Comparison of ENCODE assay signal across 1 cellular context in the genomic region with DNA sequence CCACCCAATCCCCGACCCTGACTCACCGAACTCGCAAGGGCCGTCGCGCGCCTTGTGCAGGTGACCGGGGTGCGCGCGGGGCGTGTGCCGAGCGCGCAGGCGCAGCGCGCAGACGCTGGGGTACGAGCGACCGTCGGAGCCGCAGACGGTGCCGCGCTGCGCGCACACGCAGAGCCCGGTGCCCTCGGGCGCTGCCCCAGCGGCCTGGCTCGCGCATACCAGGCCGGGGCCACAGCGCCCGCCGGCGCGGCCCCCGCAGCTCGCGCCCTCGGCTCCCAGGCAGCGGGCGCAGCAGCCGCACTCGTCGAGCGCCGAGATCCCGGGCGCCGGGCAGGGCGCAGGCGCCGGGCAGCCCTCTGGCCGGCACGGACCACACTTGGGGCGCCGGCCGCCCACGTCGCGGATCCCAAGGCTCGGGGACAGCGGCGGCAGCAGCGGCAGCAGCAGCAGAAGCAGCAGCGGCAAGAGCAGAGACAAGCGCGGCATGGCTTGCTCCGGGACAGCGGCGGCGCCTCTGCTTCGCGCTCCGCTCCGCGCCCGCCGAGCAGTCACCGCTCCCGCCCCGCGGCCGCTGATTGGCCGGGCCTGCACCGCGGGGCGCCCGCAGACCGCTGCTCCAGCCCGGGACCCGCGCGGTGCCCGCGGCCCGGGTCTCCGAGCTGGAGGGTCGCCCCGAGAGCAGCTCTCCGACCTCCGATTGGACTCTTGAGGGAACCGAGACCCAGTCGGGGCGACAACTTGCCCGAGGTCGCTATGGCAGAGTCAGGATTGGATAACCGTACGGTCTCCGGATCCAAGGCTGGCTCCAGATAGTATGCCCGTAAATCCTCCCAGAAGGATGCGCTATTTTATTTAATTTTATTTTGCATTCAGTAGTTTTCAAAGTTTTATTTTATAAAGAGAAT.
TF ChIP-seq lines count a peak whose summit lies in the region.

IGFBPL1 (minus strand) TSS at position 516 of the 905 bp plus-strand sequence; CDS start at position 486, 30 bp downstream.

TF ChIP-seq in WTC11, 78 proteins besides CTCF, POLR2A, EP300 and RAD21 (continued from another document):
- TF ChIP-seq PRDM15 (CRISPR knock-in tag; IDR thresholded peaks at IDR 0.05) (peak; percentile 52), SMAD3 (CRISPR knock-in tag; IDR thresholded peaks at IDR 0.05; ENCODE audit: borderline replicate concordance) (peak; percentile 79; the same call in 1 of the 2 replicates), CREB1 (CRISPR knock-in tag; IDR thresholded peaks at IDR 0.05) (0 out of 2 replicates have a peak, but pooled peaks have one; percentile 31), ESRRA (CRISPR knock-in tag; IDR thresholded peaks at IDR 0.05; ENCODE audit: borderline replicate concordance) (0 out of 2 replicates have a peak, but pooled peaks have one; percentile 60), ZBTB21 (CRISPR knock-in tag; IDR thresholded peaks at IDR 0.05; ENCODE audit: borderline replicate concordance) (0 out of 2 replicates have a peak, but pooled peaks have one; percentile 8), ETV6 (CRISPR knock-in tag; IDR thresholded peaks at IDR 0.05) (peak; percentile 90), FOXP4 (CRISPR knock-in tag; IDR thresholded peaks at IDR 0.05) (peak; percentile 97), FOXK1 (CRISPR knock-in tag; IDR thresholded peaks at IDR 0.05) (peak; percentile 78; the same call in 1 of the 2 replicates), E2F5 (CRISPR knock-in tag; IDR thresholded peaks at IDR 0.05) (peak; percentile 80), GTF2I (CRISPR knock-in tag; conservative IDR thresholded peaks at IDR 0.05) (no peak), TP53 (CRISPR knock-in tag; IDR thresholded peaks at IDR 0.05) (peak; percentile 65; the same call in 1 of the 2 replicates), ELF4 (CRISPR knock-in tag; IDR thresholded peaks at IDR 0.05; ENCODE audit: low read depth) (0 out of 2 replicates have a peak, but pooled peaks have one; percentile 47), ZNF317 (CRISPR knock-in tag; IDR thresholded peaks at IDR 0.05; ENCODE audit: borderline replicate concordance, low read depth) (0 out of 2 replicates have a peak, but pooled peaks have one; percentile 44), NFYB (CRISPR knock-in tag; conservative IDR thresholded peaks at IDR 0.05; ENCODE audit: low read depth) (peak; percentile 81), RELA (CRISPR knock-in tag; IDR thresholded peaks at IDR 0.05; ENCODE audit: borderline replicate concordance) (peak; percentile 72), ZNF396 (CRISPR knock-in tag; IDR thresholded peaks at IDR 0.05; ENCODE audit: borderline replicate concordance) (no peak), FOXP1 (CRISPR knock-in tag; IDR thresholded peaks at IDR 0.05; ENCODE audit: borderline replicate concordance) (peak; percentile 59), MLX (CRISPR knock-in tag; IDR thresholded peaks at IDR 0.05) (0 out of 2 replicates have a peak, but pooled peaks have one; percentile 55), HMGA2 (CRISPR knock-in tag; IDR thresholded peaks at IDR 0.05) (no peak), ZNF512 (CRISPR knock-in tag; IDR thresholded peaks at IDR 0.05; ENCODE audit: borderline replicate concordance) (no peak), GABPB1 (CRISPR knock-in tag; IDR thresholded peaks at IDR 0.05) (no peak), NFE2L1 (CRISPR knock-in tag; IDR thresholded peaks at IDR 0.05) (peak; percentile 90; the same call in 1 of the 2 replicates)
- TF ChIP-seq, protein P1, sequence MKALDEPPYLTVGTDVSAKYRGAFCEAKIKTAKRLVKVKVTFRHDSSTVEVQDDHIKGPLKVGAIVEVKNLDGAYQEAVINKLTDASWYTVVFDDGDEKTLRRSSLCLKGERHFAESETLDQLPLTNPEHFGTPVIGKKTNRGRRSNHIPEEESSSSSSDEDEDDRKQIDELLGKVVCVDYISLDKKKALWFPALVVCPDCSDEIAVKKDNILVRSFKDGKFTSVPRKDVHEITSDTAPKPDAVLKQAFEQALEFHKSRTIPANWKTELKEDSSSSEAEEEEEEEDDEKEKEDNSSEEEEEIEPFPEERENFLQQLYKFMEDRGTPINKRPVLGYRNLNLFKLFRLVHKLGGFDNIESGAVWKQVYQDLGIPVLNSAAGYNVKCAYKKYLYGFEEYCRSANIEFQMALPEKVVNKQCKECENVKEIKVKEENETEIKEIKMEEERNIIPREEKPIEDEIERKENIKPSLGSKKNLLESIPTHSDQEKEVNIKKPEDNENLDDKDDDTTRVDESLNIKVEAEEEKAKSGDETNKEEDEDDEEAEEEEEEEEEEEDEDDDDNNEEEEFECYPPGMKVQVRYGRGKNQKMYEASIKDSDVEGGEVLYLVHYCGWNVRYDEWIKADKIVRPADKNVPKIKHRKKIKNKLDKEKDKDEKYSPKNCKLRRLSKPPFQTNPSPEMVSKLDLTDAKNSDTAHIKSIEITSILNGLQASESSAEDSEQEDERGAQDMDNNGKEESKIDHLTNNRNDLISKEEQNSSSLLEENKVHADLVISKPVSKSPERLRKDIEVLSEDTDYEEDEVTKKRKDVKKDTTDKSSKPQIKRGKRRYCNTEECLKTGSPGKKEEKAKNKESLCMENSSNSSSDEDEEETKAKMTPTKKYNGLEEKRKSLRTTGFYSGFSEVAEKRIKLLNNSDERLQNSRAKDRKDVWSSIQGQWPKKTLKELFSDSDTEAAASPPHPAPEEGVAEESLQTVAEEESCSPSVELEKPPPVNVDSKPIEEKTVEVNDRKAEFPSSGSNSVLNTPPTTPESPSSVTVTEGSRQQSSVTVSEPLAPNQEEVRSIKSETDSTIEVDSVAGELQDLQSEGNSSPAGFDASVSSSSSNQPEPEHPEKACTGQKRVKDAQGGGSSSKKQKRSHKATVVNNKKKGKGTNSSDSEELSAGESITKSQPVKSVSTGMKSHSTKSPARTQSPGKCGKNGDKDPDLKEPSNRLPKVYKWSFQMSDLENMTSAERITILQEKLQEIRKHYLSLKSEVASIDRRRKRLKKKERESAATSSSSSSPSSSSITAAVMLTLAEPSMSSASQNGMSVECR (CRISPR knock-in tag; IDR thresholded peaks at IDR 0.05; ENCODE audit: borderline replicate concordance), result peak; percentile 75; the same call in 1 of the 2 replicates
- TF ChIP-seq, protein P2, sequence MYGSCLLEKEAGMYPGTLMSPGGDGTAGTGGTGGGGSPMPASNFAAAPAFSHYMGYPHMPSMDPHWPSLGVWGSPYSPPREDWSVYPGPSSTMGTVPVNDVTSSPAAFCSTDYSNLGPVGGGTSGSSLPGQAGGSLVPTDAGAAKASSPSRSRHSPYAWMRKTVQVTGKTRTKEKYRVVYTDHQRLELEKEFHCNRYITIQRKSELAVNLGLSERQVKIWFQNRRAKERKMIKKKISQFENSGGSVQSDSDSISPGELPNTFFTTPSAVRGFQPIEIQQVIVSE (CRISPR knock-in tag; IDR thresholded peaks at IDR 0.05; ENCODE audit: borderline replicate concordance), result no peak
- TF ChIP-seq, protein P3, sequence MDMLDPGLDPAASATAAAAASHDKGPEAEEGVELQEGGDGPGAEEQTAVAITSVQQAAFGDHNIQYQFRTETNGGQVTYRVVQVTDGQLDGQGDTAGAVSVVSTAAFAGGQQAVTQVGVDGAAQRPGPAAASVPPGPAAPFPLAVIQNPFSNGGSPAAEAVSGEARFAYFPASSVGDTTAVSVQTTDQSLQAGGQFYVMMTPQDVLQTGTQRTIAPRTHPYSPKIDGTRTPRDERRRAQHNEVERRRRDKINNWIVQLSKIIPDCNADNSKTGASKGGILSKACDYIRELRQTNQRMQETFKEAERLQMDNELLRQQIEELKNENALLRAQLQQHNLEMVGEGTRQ (CRISPR knock-in tag; IDR thresholded peaks at IDR 0.05), result peak; percentile 15; the same call in 1 of the 2 replicates
- TF ChIP-seq, protein P4, sequence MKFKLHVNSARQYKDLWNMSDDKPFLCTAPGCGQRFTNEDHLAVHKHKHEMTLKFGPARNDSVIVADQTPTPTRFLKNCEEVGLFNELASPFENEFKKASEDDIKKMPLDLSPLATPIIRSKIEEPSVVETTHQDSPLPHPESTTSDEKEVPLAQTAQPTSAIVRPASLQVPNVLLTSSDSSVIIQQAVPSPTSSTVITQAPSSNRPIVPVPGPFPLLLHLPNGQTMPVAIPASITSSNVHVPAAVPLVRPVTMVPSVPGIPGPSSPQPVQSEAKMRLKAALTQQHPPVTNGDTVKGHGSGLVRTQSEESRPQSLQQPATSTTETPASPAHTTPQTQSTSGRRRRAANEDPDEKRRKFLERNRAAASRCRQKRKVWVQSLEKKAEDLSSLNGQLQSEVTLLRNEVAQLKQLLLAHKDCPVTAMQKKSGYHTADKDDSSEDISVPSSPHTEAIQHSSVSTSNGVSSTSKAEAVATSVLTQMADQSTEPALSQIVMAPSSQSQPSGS (CRISPR knock-in tag; IDR thresholded peaks at IDR 0.05; ENCODE audit: borderline replicate concordance, low read depth), result no peak
- TF ChIP-seq, protein P5, sequence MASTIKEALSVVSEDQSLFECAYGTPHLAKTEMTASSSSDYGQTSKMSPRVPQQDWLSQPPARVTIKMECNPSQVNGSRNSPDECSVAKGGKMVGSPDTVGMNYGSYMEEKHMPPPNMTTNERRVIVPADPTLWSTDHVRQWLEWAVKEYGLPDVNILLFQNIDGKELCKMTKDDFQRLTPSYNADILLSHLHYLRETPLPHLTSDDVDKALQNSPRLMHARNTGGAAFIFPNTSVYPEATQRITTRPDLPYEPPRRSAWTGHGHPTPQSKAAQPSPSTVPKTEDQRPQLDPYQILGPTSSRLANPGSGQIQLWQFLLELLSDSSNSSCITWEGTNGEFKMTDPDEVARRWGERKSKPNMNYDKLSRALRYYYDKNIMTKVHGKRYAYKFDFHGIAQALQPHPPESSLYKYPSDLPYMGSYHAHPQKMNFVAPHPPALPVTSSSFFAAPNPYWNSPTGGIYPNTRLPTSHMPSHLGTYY (CRISPR knock-in tag; IDR thresholded peaks at IDR 0.05), result no peak
TF ChIP-seq in WTC11: peak in this region for 27.
